ENCODE assay signal across 32 cellular contexts in genomic region chr13:89903115-89903514, GRCh38.
"Had no signal": no experiment of that assay in that cellular context is flagged by ENCODE, and none has a peak within 500 bp of the region (broad histone marks: within the 10 kb centered on the region; RNA-seq: fewer than 3 reads in every experiment).

No MANE protein-coding gene starts in this region.

- H3K27me3 ChIP-seq: adrenal gland, body of pancreas, brain microvascular endothelial cell, breast epithelium had no signal

- DNase-seq: activated B cell treated with CpG ODN at 0.5 μM for 24 hours; activated CD4-positive, alpha-beta memory T cell treated with anti-CD3 and anti-CD28 coated beads for 36 hours; activated CD4-positive, alpha-beta T cell treated with anti-CD3 and anti-CD28 coated beads for 4 hours; activated CD4-positive, alpha-beta T cell treated with anti-CD3 and anti-CD28 coated beads, Interleukin-2, amount 10 ng/mL, durations not matched to agents 24 days and 14 days; activated CD4-positive, alpha-beta T cell treated with anti-CD3 and anti-CD28 coated beads, Interleukin-2, amount 50 U/mL, for 1 hour; activated CD4-positive, alpha-beta T cell treated with anti-CD3 and anti-CD28 coated beads, Interleukin-2, amount 50 U/mL, for 4 hours; activated CD4-positive, CD25-positive, alpha-beta regulatory T cell treated with anti-CD3 and anti-CD28 coated beads, Interleukin-2, amount 50 U/mL, for 72 hours; activated CD8-positive, alpha-beta memory T cell treated with anti-CD3 and anti-CD28 coated beads, Interleukin-2, amount 50 U/mL, for 4 hours; activated CD8-positive, alpha-beta T cell treated with anti-CD3 and anti-CD28 coated beads for 36 hours; activated effector memory CD4-positive, alpha-beta T cell treated with anti-CD3 and anti-CD28 coated beads, Interleukin-2, amount 50 U/mL, for 16 hours; activated gamma-delta T cell treated with Interleukin-2 at 50 U/mL for 16 hours; activated naive CD4-positive, alpha-beta T cell; activated naive CD4-positive, alpha-beta T cell treated with anti-CD3 and anti-CD28 coated beads for 36 hours; activated naive CD4-positive, alpha-beta T cell treated with anti-CD3 and anti-CD28 coated beads, Interleukin-2, amount 50 U/mL, for 16 hours; activated naive CD8-positive, alpha-beta T cell treated with anti-CD3 and anti-CD28 coated beads for 36 hours; activated T-cell treated with anti-CD3 and anti-CD28 coated beads for 4 hours; activated T-cell treated with anti-CD3 and anti-CD28 coated beads, Interleukin-2, amount 50 U/mL, for 1 hour; activated T-cell treated with anti-CD3 and anti-CD28 coated beads, Interleukin-2, amount 50 U/mL, for 4 hours; activated T-cell treated with anti-CD3 and anti-CD28 coated beads, Interleukin-2, amount 50 U/mL, for 72 hours; adrenal gland; amniotic stem cell; aorta; body of pancreas; brain microvascular endothelial cell; cerebellar nuclear complex; T-helper 2 cell; T-helper 9 cell; WERI-Rb-1 had no signal

- H3K36me3 ChIP-seq: adrenal gland, brain microvascular endothelial cell, breast epithelium, WERI-Rb-1 had no signal

- FAIRE-seq: astrocyte had no signal

- ATAC-seq: activated CD8-positive, alpha-beta T cell treated with anti-CD3 and anti-CD28 coated beads for 36 hours; activated naive CD4-positive, alpha-beta T cell treated with anti-CD3 and anti-CD28 coated beads, Interleukin-2, amount 50 U/mL, for 72 hours; activated T-cell treated with anti-CD3 and anti-CD28 coated beads, Interleukin-2, amount 50 U/mL, for 4 hours; activated T-cell treated with anti-CD3 and anti-CD28 coated beads, Interleukin-2, amount 50 U/mL, for 72 hours; activated T-helper 17 cell treated with anti-CD3 and anti-CD28 coated beads, Interleukin-2, amount 50 U/mL, for 72 hours; body of pancreas had no signal

- H3K4me1 ChIP-seq: adrenal gland, body of pancreas, breast epithelium had no signal

- H3K9me3 ChIP-seq: body of pancreas, breast epithelium had no signal

- H3K4me3 ChIP-seq: adrenal gland, body of pancreas, breast epithelium had no signal

- H3K27ac ChIP-seq: adrenal gland, body of pancreas, brain microvascular endothelial cell, breast epithelium, WERI-Rb-1 had no signal
